In genomic region chr10:100614416-100614815, GRCh38 we compare ENCODE assay signal across 18 cellular contexts.
"Had no signal": no experiment of that assay in that cellular context is flagged by ENCODE, and none has a peak within 500 bp of the region (broad histone marks: within the 10 kb centered on the region; RNA-seq: fewer than 3 reads in every experiment).

No MANE protein-coding gene starts in this region.

- H3K4me3 ChIP-seq: hepatocyte, testis, vagina had no signal

- H3K79me2 ChIP-seq: hepatocyte, parathyroid adenoma had no signal

- H2AFZ ChIP-seq: hepatocyte, parathyroid adenoma had no signal

- H3K4me1 ChIP-seq: foreskin keratinocyte, parathyroid adenoma, testis, vagina had no signal

- FAIRE-seq: TTC549 had no signal

- DNase-seq: activated CD4-positive, alpha-beta T cell treated with anti-CD3 and anti-CD28 coated beads for 1 hour; activated CD4-positive, alpha-beta T cell treated with anti-CD3 and anti-CD28 coated beads, Interleukin-2, amount 50 U/mL, for 1 hour; activated CD8-positive, alpha-beta T cell treated with anti-CD3 and anti-CD28 coated beads, Interleukin-2, amount 10 ng/mL, durations not matched to agents 7 days and 5 days; activated effector memory CD4-positive, alpha-beta T cell treated with Interleukin-2 at 50 U/mL for 16 hours; activated naive CD4-positive, alpha-beta T cell treated with anti-CD3 and anti-CD28 coated beads, Interleukin-2, amount 10 ng/mL, durations not matched to agents 7 days and 5 days; activated naive CD8-positive, alpha-beta T cell treated with anti-CD3 and anti-CD28 coated beads, Interleukin-2, amount 50 U/mL, for 24 hours; activated T-cell treated with anti-CD3 and anti-CD28 coated beads, Interleukin-2, amount 50 U/mL, for 72 hours; effector CD8-positive, alpha-beta T cell; foreskin keratinocyte; stimulated activated CD4-positive, alpha-beta T cell treated with anti-CD3 and anti-CD28 coated beads, Interleukin-4, amount 100 ng/mL, for 1 hour; stimulated activated naive CD4-positive, alpha-beta T cell; T-cell; testis; WERI-Rb-1 had no signal

- H3K36me3 ChIP-seq: vagina, WERI-Rb-1 had no signal

- H3K27me3 ChIP-seq: testis, vagina had no signal

- H3K27ac ChIP-seq: foreskin keratinocyte, hepatocyte, parathyroid adenoma, testis, vagina, WERI-Rb-1 had no signal

- ATAC-seq: activated CD8-positive, alpha-beta T cell treated with anti-CD3 and anti-CD28 coated beads, Interleukin-2, amount 10 ng/mL, durations not matched to agents 7 days and 5 days; activated naive CD8-positive, alpha-beta T cell treated with anti-CD3 and anti-CD28 coated beads, Interleukin-2, amount 50 U/mL, for 24 hours; activated T-cell treated with anti-CD3 and anti-CD28 coated beads, Interleukin-2, amount 50 U/mL, for 72 hours; foreskin keratinocyte; T-cell had no signal

- H3K9ac ChIP-seq: parathyroid adenoma had no signal

- H3K9me3 ChIP-seq: testis, vagina had no signal

- H3K4me2 ChIP-seq: hepatocyte had no signal
